8 cellular contexts compared by ENCODE assay signal in genomic region chr12:57088442-57089258, GRCh38.
DNase-seq lines count a peak whose midpoint lies in the region; ATAC-seq and TF ChIP-seq lines count a peak whose summit lies in the region.

TSS of gene NAB2 (plus strand) at chr12:57089114. CDS start at chr12:57089272, 158 bp downstream.

- peak; percentile 67 for TF ChIP-seq POLR2A in GM18951 (IDR thresholded peaks at IDR 0.05; ENCODE audit: extremely low read depth, insufficient read depth, insufficient read length)

- peak; percentile 64 for ATAC-seq in HG03175 (IDR thresholded peaks at IDR 0.05; ENCODE audit: unreplicated experiment)

- in situ Hi-C loops in GM18951 (cut with MboI; ENCODE audit: low sequenced_read_pairs, unreplicated experiment), result no loop called here

- peak within 1 kb of the TSS; percentile 99 for H3K27ac ChIP-seq in caudate nucleus (ENCODE audit: low read depth, low read length)

- DNase-seq in AG08396 (ENCODE audit: low spot score), result peak; percentile 94
- peak; percentile 92 for DNase-seq in NCI-H345 (lab: John Stamatoyannopoulos, UW)
- peak; percentile 67 to 92 (median 82) for DNase-seq in activated CD4-positive, CD25-positive, alpha-beta regulatory T cell (lab: John Stamatoyannopoulos, UW)
- DNase-seq in caudate nucleus (lab: John Stamatoyannopoulos, UW), result peak in 59 of 61 donors; percentile 37 to 94 (median 83)
- peak; percentile 99 for DNase-seq in islet precursor cell
- DNase-seq in stimulated activated CD4-positive, alpha-beta T cell treated with anti-CD3 and anti-CD28 coated beads, Interleukin-12 subunit alpha, Interleukin-12 subunit beta, amount 100 ng/mL, for 24 hours (ENCODE audit: low read depth in 2 of 2), result peak; percentile 77 to 90

Comparison
In these comparisons a context has a peak if more than half of its experiments do, and no peak if none do; other contexts are left out.
1. Peak in every context shown above with its lines: DNase-seq, ATAC-seq and H3K27ac ChIP-seq.